ENCODE assay signal across 8 cellular contexts in the genomic region with DNA sequence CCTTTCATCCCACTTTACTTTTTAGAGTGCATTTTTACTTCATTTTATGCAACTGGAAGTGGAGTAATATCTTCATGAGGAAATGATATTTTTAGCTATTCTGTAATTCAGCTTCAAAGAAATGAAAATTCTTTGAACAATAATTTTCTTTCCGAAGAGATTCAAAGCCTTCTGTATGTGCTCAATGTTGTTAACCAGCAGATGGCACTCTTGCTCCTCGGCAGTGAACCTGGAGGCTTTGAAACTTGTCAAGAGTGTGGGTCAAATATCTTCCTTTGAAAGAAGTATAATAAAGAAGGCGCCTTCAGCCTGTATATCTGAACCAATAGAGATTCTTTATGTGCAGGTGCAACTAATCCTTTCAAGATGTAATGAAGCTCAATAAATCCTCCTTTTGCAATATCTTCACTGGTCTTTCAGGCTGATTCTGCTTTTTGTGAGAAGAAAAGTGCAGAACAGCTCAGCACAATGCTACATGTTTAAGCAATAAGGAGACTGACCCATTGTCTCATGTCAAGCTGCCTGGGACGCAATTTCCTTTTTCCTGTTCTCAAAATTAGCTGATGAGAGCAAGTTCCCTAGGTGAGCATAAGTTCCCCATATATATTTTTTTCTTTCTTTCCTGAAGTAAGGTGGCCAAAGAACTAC.
DNase-seq lines count a peak whose midpoint lies in the region; ATAC-seq and TF ChIP-seq lines count a peak whose summit lies in the region.

No MANE protein-coding gene starts in this region.

- no peak overlapping the region for H2BK15ac ChIP-seq in mesenchymal stem cell (ENCODE audit: low read depth, poor library complexity, severe bottlenecking)

- H3K36me3 ChIP-seq in mesenchymal stem cell (ENCODE audit: control insufficient read depth in 1 of 2, insufficient read depth in 2 of 2, low read depth in 1 of 2, low read length in 2 of 2): no peaks in the 10 kb centered on the region

- peaks cover 3% of the 10 kb centered on the region for H3K27me3 Mint-ChIP-seq in CD4-positive, alpha-beta T cell
- H3K27me3 Mint-ChIP-seq in WTC11 (ENCODE audit: low read depth): no peaks in the 10 kb centered on the region

- no peak overlapping the region for H3K4me3 ChIP-seq in mesenchymal stem cell (ENCODE audit: insufficient read depth in 1 of 2, low read depth in 1 of 2, low read length in 2 of 2)

- no peak overlapping the region for H3K27ac Mint-ChIP-seq in CD4-positive, alpha-beta T cell
- no peak overlapping the region for H3K27ac Mint-ChIP-seq in WTC11

- WGBS in mesenchymal stem cell: 44% methylated on average over 3 of the region's 4 CpGs

- H2AFZ ChIP-seq in mesenchymal stem cell (ENCODE audit: low read depth, low read length): no peak overlapping the region

- H3K4me1 ChIP-seq in mesenchymal stem cell (ENCODE audit: control insufficient read depth, insufficient read depth, low read depth, low read length): no peaks in the 10 kb centered on the region

- POLR2A ChIA-PET in CD4-positive, alpha-beta T cell (lab: Charles Lee): no interaction called here
- POLR2A ChIA-PET in WTC11 (lab: Charles Lee): interaction anchor here (0.8 kb wide), 1 partner anchor 68 kb away, joined by 4 read pairs; no protein-coding TSS in a partner anchor

- no peaks in the 10 kb centered on the region for H3K9me3 ChIP-seq in CD4-positive, alpha-beta T cell (ENCODE audit: control insufficient read depth, low read length)
- no peaks in the 10 kb centered on the region for H3K9me3 ChIP-seq in mesenchymal stem cell (ENCODE audit: control insufficient read depth, low read length)

- CTCF ChIA-PET in CD4-positive, alpha-beta T cell (lab: Charles Lee): interaction anchor here (1.5 kb wide), 1 partner anchor 1618 kb away, joined by 3 read pairs; no protein-coding TSS in a partner anchor
- CTCF ChIA-PET in WTC11 (lab: Charles Lee): interaction anchor here (0.7 to 3.1 kb wide), 8 partner anchors 11 to 1544 kb away, joined by 3 to 26 read pairs (median 5); no protein-coding TSS in a partner anchor

- no peak overlapping the region for H3K18ac ChIP-seq in mesenchymal stem cell (ENCODE audit: low read depth in 1 of 2, low read length in 2 of 2)

- H2BK120ac ChIP-seq in mesenchymal stem cell (ENCODE audit: low read depth, low read length): no peak overlapping the region

- H2AK5ac ChIP-seq in mesenchymal stem cell (ENCODE audit: low read length, severe bottlenecking): no peak overlapping the region

- intact Hi-C loops in CD4-positive, alpha-beta T cell (cut with DNase I, micrococcal nuclease): loop anchor here (1.0 to 10.0 kb wide), 4 partner anchors 41 to 1619 kb away; no protein-coding TSS in a partner anchor

- H3K4ac ChIP-seq in mesenchymal stem cell (ENCODE audit: low read depth in 1 of 2, low read length in 2 of 2): no peak overlapping the region

- H3K4me1 Mint-ChIP-seq in CD4-positive, alpha-beta T cell (ENCODE audit: low read depth): no peaks in the 10 kb centered on the region
- H3K4me1 Mint-ChIP-seq in WTC11: 0 out of 2 replicates have a peak, but pooled peaks cover 7% of the 10 kb centered on the region

- H3K4me3 Mint-ChIP-seq in CD4-positive, alpha-beta T cell: no peak overlapping the region
- H3K4me3 Mint-ChIP-seq in WTC11: no peak overlapping the region

- no peaks in the 10 kb centered on the region for H3K36me3 Mint-ChIP-seq in CD4-positive, alpha-beta T cell (ENCODE audit: low read depth)
- no peaks in the 10 kb centered on the region for H3K36me3 Mint-ChIP-seq in WTC11

- H3K14ac ChIP-seq in mesenchymal stem cell (ENCODE audit: low read length in 2 of 2): no peak overlapping the region

- H3K9ac ChIP-seq in mesenchymal stem cell (ENCODE audit: low read length): no peak overlapping the region

- no peak overlapping the region for H4K91ac ChIP-seq in mesenchymal stem cell (ENCODE audit: low read length)

- no peak overlapping the region for H4K8ac ChIP-seq in mesenchymal stem cell (ENCODE audit: low read length)

- TF ChIP-seq CTCF in CD4-positive, alpha-beta T cell (IDR thresholded peaks at IDR 0.05): peak; percentile 71
- peak; percentile 70 for TF ChIP-seq CTCF in WTC11 (IDR thresholded peaks at IDR 0.05)

- H3K79me1 ChIP-seq in mesenchymal stem cell (replicated peaks; ENCODE audit: low read length, poor library complexity, severe bottlenecking): no peaks in the 10 kb centered on the region

- no peak overlapping the region for H2BK5ac ChIP-seq in mesenchymal stem cell (ENCODE audit: low read depth, low read length, poor library complexity, severe bottlenecking)

- no peaks in the 10 kb centered on the region for H3K27me3 ChIP-seq in CD4-positive, alpha-beta T cell (ENCODE audit: control insufficient read depth, insufficient read depth, low read length)
- no peaks in the 10 kb centered on the region for H3K27me3 ChIP-seq in mesenchymal stem cell (ENCODE audit: control insufficient read depth in 1 of 2, insufficient read depth in 1 of 2, low read length in 2 of 2)

- peak; percentile 68 for ATAC-seq in CD4-positive, alpha-beta T cell (ENCODE audit: poor library complexity)
- peak; percentile 87 for ATAC-seq in GM19023 (IDR thresholded peaks at IDR 0.05; ENCODE audit: unreplicated experiment)
- ATAC-seq in HG03108 (IDR thresholded peaks at IDR 0.05; ENCODE audit: unreplicated experiment): peak; percentile 73
- ATAC-seq in WTC11: peak; percentile 86

- no peak overlapping the region for H2BK12ac ChIP-seq in mesenchymal stem cell (ENCODE audit: low read length in 2 of 2)

- no peak overlapping the region for H3K23ac ChIP-seq in mesenchymal stem cell (ENCODE audit: low read length in 2 of 2)

- H3K9me3 Mint-ChIP-seq in CD4-positive, alpha-beta T cell: no peaks in the 10 kb centered on the region
- no peaks in the 10 kb centered on the region for H3K9me3 Mint-ChIP-seq in WTC11

- H3K4me2 ChIP-seq in mesenchymal stem cell (ENCODE audit: low read length, poor library complexity, severe bottlenecking): no peak overlapping the region

- peak; percentile 5 to 43 (median 29) for DNase-seq in CD4-positive, alpha-beta T cell
- peak; percentile 79 for DNase-seq in NCI-H2171 treated with DMSO at 0.1 percent for 48 hours (lab: John Stamatoyannopoulos, UW)
- DNase-seq in WTC11 (ENCODE audit: low spot score): peak; percentile 69
- DNase-seq in effector CD4-positive, alpha-beta T cell: peak; percentile 23
- peak; percentile 75 for DNase-seq in mesenchymal stem cell
- peak; percentile 54 for DNase-seq in stromal cell of bone marrow (ENCODE audit: low read depth)

- H3K27ac ChIP-seq in CD4-positive, alpha-beta T cell (ENCODE audit: low read depth, low read length): no peak overlapping the region
- no peak overlapping the region for H3K27ac ChIP-seq in mesenchymal stem cell (ENCODE audit: low read length, poor library complexity, severe bottlenecking)

TF ChIP-seq in WTC11, 78 proteins besides CTCF, POLR2A, EP300 and RAD21:
- TF ChIP-seq ZNF671 (CRISPR knock-in tag; IDR thresholded peaks at IDR 0.05): no peak
- no peak for TF ChIP-seq ATF6 (CRISPR knock-in tag; IDR thresholded peaks at IDR 0.05)

Comparison
In these comparisons a context has a peak if more than half of its experiments do, and no peak if none do; other contexts are left out.
1. DNase-seq: peak in every context shown above with its lines; median percentile 79 in NCI-H2171 treated with DMSO at 0.1 percent for 48 hours; 75 in mesenchymal stem cell; 69 in WTC11; 54 in stromal cell of bone marrow; 29 in CD4-positive, alpha-beta T cell; 23 in effector CD4-positive, alpha-beta T cell.